ENCODE assay signal across 9 cellular contexts in genomic region chr3:138947303-138948121, GRCh38. TPM values are rescaled to one million over a fixed set of nuclear protein-coding genes. Genes with fewer than 3 reads are reported as not detected.
DNase-seq lines count a peak whose midpoint lies in the region; ATAC-seq, FAIRE-seq and TF ChIP-seq lines count a peak whose summit lies in the region.
"Had no signal": no experiment of that assay in that cellular context is flagged by ENCODE, and none has a peak within 500 bp of the region (broad histone marks: within the 10 kb centered on the region; RNA-seq: fewer than 3 reads in every experiment).

No MANE protein-coding gene starts in this region.

- no peak overlapping the region for H3K9ac ChIP-seq in PC-3 (ENCODE audit: low read length)

- peaks cover 15% of the 10 kb centered on the region for H3K4me1 Mint-ChIP-seq in mesothelial cell of epicardium

- H3K27ac ChIP-seq in right atrium auricular region (no peak overlapping the region), uterus (peak overlapping the region; percentile 90 to 91), PC-3 (ENCODE audit: low read length) (no peak overlapping the region)

- H3K79me2 ChIP-seq in PC-3 (ENCODE audit: low read length) = no peaks in the 10 kb centered on the region

- DNase-seq in right atrium auricular region (ENCODE audit: low spot score) (no peak), left ventricle myocardium superior (no peak), bronchial epithelial cell (ENCODE audit: low read depth) (no peak), mesothelial cell of epicardium (ENCODE audit: low spot score in 2 of 2, unreplicated experiment in 2 of 2) (no peak), uterus (no peak), PC-3 (no peak)

- no peaks in the 10 kb centered on the region for H3K9me2 ChIP-seq in PC-3 (replicated peaks; ENCODE audit: low read length)

- TF ChIP-seq POLR2A in uterus (IDR thresholded peaks at IDR 0.05) = peak in 1 of 2 donors; percentile 37

- H3K27me3 ChIP-seq in right atrium auricular region (peaks cover 44 to 78% of the 10 kb centered on the region in 2 donors), bronchial epithelial cell (ENCODE audit: control insufficient read depth, insufficient read depth, low read length) (peaks cover 48% of the 10 kb centered on the region), uterus (peaks cover 0 to 20% of the 10 kb centered on the region in 2 donors), PC-3 (ENCODE audit: low read length) (no peaks in the 10 kb centered on the region)

- H3F3A ChIP-seq in PC-3 (ENCODE audit: low read length, unreplicated experiment) = no peaks in the 10 kb centered on the region

- H3K9me3 Mint-ChIP-seq in mesothelial cell of epicardium = no peaks in the 10 kb centered on the region

- no peak for FAIRE-seq in bronchial epithelial cell (lab: Jason Lieb, UNC)

- TF ChIP-seq CTCF in right atrium auricular region (IDR thresholded peaks at IDR 0.05) = no peak
- no peak for TF ChIP-seq CTCF in bronchial epithelial cell (IDR thresholded peaks at IDR 0.05; ENCODE audit: insufficient read depth, low read length, severe bottlenecking)
- no peak for TF ChIP-seq CTCF in mesothelial cell of epicardium (IDR thresholded peaks at IDR 0.05; ENCODE audit: unreplicated experiment)
- peak in 1 of 4 experiments; percentile 1 for TF ChIP-seq CTCF in uterus (IDR thresholded peaks at IDR 0.05)
- TF ChIP-seq CTCF in PC-3 (conservative IDR thresholded peaks at IDR 0.05; ENCODE audit: low read depth, low read length) = no peak

- no peak overlapping the region for H2AFZ ChIP-seq in PC-3 (ENCODE audit: low read length)

- intact Hi-C loops in left ventricle myocardium superior (cut with micrococcal nuclease) = no loop called here
- intact Hi-C loops in uterus (cut with DNase I; ENCODE audit: low total_unique reads) = loop anchor here (10.0 kb wide), 1 partner anchor 377 kb away; no protein-coding TSS in a partner anchor
- intact Hi-C loops in PC-3 (cut with micrococcal nuclease) = loop anchor here (10.0 kb wide), 1 partner anchor 267 kb away; no protein-coding TSS in a partner anchor

- no peaks in the 10 kb centered on the region for H4K20me1 ChIP-seq in PC-3 (ENCODE audit: low read length)

- peaks cover 0 to 48% of the 10 kb centered on the region in 2 donors for H3K4me1 ChIP-seq in right atrium auricular region
- H3K4me1 ChIP-seq in uterus = peaks cover 0 to 18% of the 10 kb centered on the region in 2 donors
- no peaks in the 10 kb centered on the region for H3K4me1 ChIP-seq in PC-3 (ENCODE audit: insufficient read depth, low read length)

- ATAC-seq in left ventricle myocardium superior (no peak), PC-3 (no peak), GM19463 (IDR thresholded peaks at IDR 0.05; ENCODE audit: unreplicated experiment) (no peak), GM19023 (IDR thresholded peaks at IDR 0.05; ENCODE audit: unreplicated experiment) (no peak)

- H3K9me3 ChIP-seq in right atrium auricular region = no peaks in the 10 kb centered on the region
- no peaks in the 10 kb centered on the region for H3K9me3 ChIP-seq in uterus
- no peaks in the 10 kb centered on the region for H3K9me3 ChIP-seq in PC-3 (ENCODE audit: low read length)

- H3K4me3 ChIP-seq in right atrium auricular region (peak overlapping the region; percentile 32 to 44), bronchial epithelial cell (ENCODE audit: low read depth, low read length) (peak overlapping the region; percentile 34), uterus (peak overlapping the region; percentile 44 to 75), PC-3 (ENCODE audit: low read length) (no peak overlapping the region)

- POLR2A ChIA-PET in PC-3 (lab: Charles Lee; ENCODE audit: unreplicated experiment) = no interaction called here

- CTCF ChIA-PET in PC-3 (lab: Charles Lee) = no interaction called here

- H3K27ac Mint-ChIP-seq in mesothelial cell of epicardium = no peak overlapping the region

- H3K4me3 Mint-ChIP-seq in mesothelial cell of epicardium = peak overlapping the region; percentile 59

- H3K36me3 ChIP-seq in right atrium auricular region = no peaks in the 10 kb centered on the region
- H3K36me3 ChIP-seq in bronchial epithelial cell (ENCODE audit: control insufficient read depth, insufficient read depth, low read length) = no peaks in the 10 kb centered on the region
- no peaks in the 10 kb centered on the region for H3K36me3 ChIP-seq in uterus
- H3K36me3 ChIP-seq in PC-3 (ENCODE audit: low read depth, low read length) = no peaks in the 10 kb centered on the region

- peaks cover 94% of the 10 kb centered on the region for H3K27me3 Mint-ChIP-seq in mesothelial cell of epicardium (ENCODE audit: low read depth)

- H3K36me3 Mint-ChIP-seq in mesothelial cell of epicardium = no peaks in the 10 kb centered on the region

- no peak overlapping the region for H3K4me2 ChIP-seq in PC-3 (ENCODE audit: low read length)

- BruUV-seq in PC-3 (replicated peaks; lab: Mats Ljungman, UMichigan) = no TSS peak

RNA-seq across cellular contexts. Expression of gene FOXL2NB, which starts 0.5 kb away (rescaled TPM):
- total RNA-seq in right atrium auricular region (not detected), left ventricle myocardium superior (not detected), bronchial epithelial cell (under 0.01 and 0.13 TPM in 2 replicates), mesothelial cell of epicardium (not detected in 3 replicates), uterus (10 to 100 TPM in 2 of 4 donors, 1 to 10 TPM in 2; 1.3 to 22.7 (median 12.2) TPM), PC-3 (2014; rRNA removed) (0.17 TPM in 1 of 2 replicates, not detected in the other)
- total RNA-seq: lung had no signal

RNA-seq across cellular contexts. Expression of gene FOXL2, which starts 0.6 kb away (rescaled TPM):
- total RNA-seq in right atrium auricular region (not detected), left ventricle myocardium superior (not detected), bronchial epithelial cell (0.26 and 0.51 TPM in 2 replicates), mesothelial cell of epicardium (not detected in 3 replicates), uterus (10 to 100 TPM in 1 of 4 donors, 1 to 10 TPM in 1, under 1 TPM in 1, not detected in 1; 0.26 to 23.6 (median 9.8) TPM), PC-3 (2014; rRNA removed) (not detected in 2 replicates)

RNA-seq across cellular contexts. Expression of gene PRR23A, which starts 58.6 kb away (rescaled TPM):
- total RNA-seq in right atrium auricular region (not detected), left ventricle myocardium superior (not detected), bronchial epithelial cell (not detected in 2 replicates), mesothelial cell of epicardium (not detected in 3 replicates), uterus (not detected), PC-3 (2014; rRNA removed) (not detected in 2 replicates)
- total RNA-seq: lung had no signal

Comparison
In these comparisons a context has a peak if more than half of its experiments do, and no peak if none do; other contexts are left out.
1. H3K27ac ChIP-seq: peak in uterus (2 of 2); none in right atrium auricular region (0 of 2) and PC-3 (single experiment).